Comparison of ENCODE assay signal across 9 cellular contexts in the genomic region with DNA sequence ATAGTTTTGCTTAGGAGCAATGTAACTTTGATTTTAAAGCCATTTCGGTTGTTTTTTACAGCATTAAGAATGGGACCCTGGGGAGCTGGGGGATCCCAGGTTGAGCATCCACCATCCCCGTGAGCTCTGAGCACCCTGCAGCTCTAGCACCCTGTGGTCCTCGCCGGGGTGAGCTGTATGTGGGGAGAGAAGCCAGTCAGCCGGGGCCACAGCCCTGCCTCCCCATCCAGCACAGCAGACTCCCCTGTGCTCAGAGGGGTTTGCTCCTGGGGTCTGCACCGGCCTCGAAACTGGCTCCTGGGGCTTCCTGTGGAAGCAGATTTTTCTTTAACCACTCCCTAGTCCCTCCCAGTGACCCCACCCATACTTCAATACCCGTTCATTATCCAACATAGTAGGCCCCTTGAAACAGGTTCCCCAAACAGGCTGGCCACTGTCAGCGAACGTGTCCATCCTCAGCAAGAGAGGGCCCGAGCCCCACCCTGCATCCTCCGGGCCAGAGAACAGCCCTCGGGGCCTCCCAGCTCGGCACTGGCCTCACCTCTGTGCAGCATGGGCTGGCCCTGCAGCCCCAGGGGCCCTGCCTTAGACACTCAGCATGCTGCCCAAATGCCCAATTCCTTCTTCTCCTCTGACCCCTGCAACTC. TPM values are rescaled to one million over a fixed set of nuclear protein-coding genes. Genes with fewer than 3 reads are reported as not detected.
DNase-seq lines count a peak whose midpoint lies in the region; ATAC-seq and TF ChIP-seq lines count a peak whose summit lies in the region.
"Had no signal": no experiment of that assay in that cellular context is flagged by ENCODE, and none has a peak within 500 bp of the region (broad histone marks: within the 10 kb centered on the region; RNA-seq: fewer than 3 reads in every experiment).

No MANE protein-coding gene starts in this region.

- no peak overlapping the region for H2BK5ac ChIP-seq in H9 (ENCODE audit: insufficient read length, low read length)

- peak overlapping the region in 4 of 5 donors; percentile 2 to 73 (median 52) for H3K9ac ChIP-seq in subcutaneous abdominal adipose tissue (ENCODE audit: low read length in 5 of 5)
- H3K9ac ChIP-seq in H9 (ENCODE audit: extremely low read depth, insufficient read length, low read length) = no peak overlapping the region

- no peak overlapping the region for H3T11ph ChIP-seq in H9 (ENCODE audit: low read length)

- no peak overlapping the region for H2AFZ ChIP-seq in H9 (ENCODE audit: low read length)

- no peak overlapping the region for H2BK12ac ChIP-seq in H9 (ENCODE audit: insufficient read length, low read depth, low read length)

- TF ChIP-seq CTCF in HFF-Myc (IDR thresholded peaks at IDR 0.05; ENCODE audit: low read depth, low read length, missing control alignments) (no peak), esophagus squamous epithelium (IDR thresholded peaks at IDR 0.05) (no peak), mesothelial cell of epicardium (IDR thresholded peaks at IDR 0.05; ENCODE audit: unreplicated experiment) (no peak), H9 (conservative IDR thresholded peaks at IDR 0.05) (no peak)

- H3K4me1 ChIP-seq in esophagus squamous epithelium = peaks cover 0 to 8% (median under 1%) of the 10 kb centered on the region in 3 donors
- peaks cover 8 to 57% (median 39%) of the 10 kb centered on the region in 5 donors for H3K4me1 ChIP-seq in subcutaneous abdominal adipose tissue (ENCODE audit: control insufficient read depth in 5 of 5, insufficient read depth in 5 of 5, low read length in 5 of 5)
- H3K4me1 ChIP-seq in H9 (ENCODE audit: insufficient read depth, low read length) = no peaks in the 10 kb centered on the region

- no peak overlapping the region for H3K4me2 ChIP-seq in H9 (ENCODE audit: insufficient read depth, insufficient read length, low read length)

- no peak overlapping the region for H3K14ac ChIP-seq in H9 (ENCODE audit: insufficient read depth, low read length)

- DNase-seq in HFF-Myc (ENCODE audit: extremely low read depth, low read depth) (no peak), esophagus squamous epithelium (lab: John Stamatoyannopoulos, UW) (no peak), mesothelial cell of epicardium (ENCODE audit: low spot score in 2 of 2, unreplicated experiment in 2 of 2) (no peak), H9 (no peak), KBM-7 (no peak), NCI-H2029 (lab: John Stamatoyannopoulos, UW) (no peak)
- DNase-seq: CD4-positive, CD25-positive, alpha-beta regulatory T cell had no signal

- WGBS in esophagus squamous epithelium, 2 donors = 57 to 76% methylated on average over 5 to 8 of the region's 14 CpGs
- no CpG with 5 or more reads among the region's 14 CpGs for WGBS in H9 (ENCODE audit: extremely low coverage, insufficient read length, low lambda C conversion rate)

- H2BK20ac ChIP-seq in H9 (ENCODE audit: low read depth, low read length, poor library complexity, severe bottlenecking) = no peak overlapping the region

- H2AK5ac ChIP-seq in H9 (ENCODE audit: insufficient read length, low read length) = no peak overlapping the region

- no peak overlapping the region for H3K56ac ChIP-seq in H9 (ENCODE audit: insufficient read length, low read depth, low read length)

- H3K4me1 Mint-ChIP-seq in mesothelial cell of epicardium = peaks cover 36% of the 10 kb centered on the region
- peaks cover 17 to 27% of the 10 kb centered on the region in 2 experiments for H3K4me1 Mint-ChIP-seq in H9
- H3K4me1 Mint-ChIP-seq: CD4-positive, CD25-positive, alpha-beta regulatory T cell had no signal

- H4K20me1 ChIP-seq in H9 (ENCODE audit: control insufficient read depth, insufficient read depth, insufficient read length) = no peaks in the 10 kb centered on the region

- no peak overlapping the region for H3K23ac ChIP-seq in H9 (ENCODE audit: insufficient read length, low read depth, low read length)

- no peak overlapping the region for H4K91ac ChIP-seq in H9 (ENCODE audit: insufficient read length, low read depth, low read length)

- no peak overlapping the region for H4K8ac ChIP-seq in H9 (replicated peaks; ENCODE audit: insufficient read length, low read depth, low read length)

- intact Hi-C loops in esophagus squamous epithelium (cut with DNase I) = no loop called here

- no peak overlapping the region for H3K18ac ChIP-seq in H9 (ENCODE audit: insufficient read length, low read depth, low read length)

- H3K27ac Mint-ChIP-seq in mesothelial cell of epicardium (peak overlapping the region; percentile 91), H9 (no peak overlapping the region)
- H3K27ac Mint-ChIP-seq: CD4-positive, CD25-positive, alpha-beta regulatory T cell had no signal

- H3K9me3 ChIP-seq in esophagus squamous epithelium = no peaks in the 10 kb centered on the region
- no peaks in the 10 kb centered on the region for H3K9me3 ChIP-seq in subcutaneous abdominal adipose tissue (ENCODE audit: control insufficient read depth in 5 of 5, low read length in 5 of 5)
- H3K9me3 ChIP-seq in H9 (ENCODE audit: control insufficient read depth, low read depth, low read length) = no peaks in the 10 kb centered on the region

- no peaks in the 10 kb centered on the region for H3K79me1 ChIP-seq in H9 (ENCODE audit: insufficient read depth, low read depth, low read length, poor library complexity, severe bottlenecking)

- H3K27me3 ChIP-seq in esophagus squamous epithelium (peaks cover 0 to 37% (median 0%) of the 10 kb centered on the region in 4 donors), subcutaneous abdominal adipose tissue (ENCODE audit: control insufficient read depth in 5 of 5, insufficient read depth in 4 of 5, low read length in 5 of 5) (peaks cover 0 to 18% (median 0%) of the 10 kb centered on the region in 5 donors), H9 (ENCODE audit: insufficient read depth, low read length) (no peaks in the 10 kb centered on the region)

- no peaks in the 10 kb centered on the region for H3K36me3 ChIP-seq in esophagus squamous epithelium
- H3K36me3 ChIP-seq in subcutaneous abdominal adipose tissue (ENCODE audit: control insufficient read depth in 5 of 5, insufficient read depth in 5 of 5, low read length in 5 of 5) = no peaks in the 10 kb centered on the region

- no peaks in the 10 kb centered on the region for H3K79me2 ChIP-seq in H9 (ENCODE audit: insufficient read depth, low read length)

- no peak overlapping the region for H2BK15ac ChIP-seq in H9 (ENCODE audit: low read depth, low read length)

- peak overlapping the region; percentile 73 to 90 (median 88) for H3K27ac ChIP-seq in esophagus squamous epithelium
- H3K27ac ChIP-seq in subcutaneous abdominal adipose tissue (ENCODE audit: low read depth, low read length) = peak overlapping the region; percentile 91
- H3K27ac ChIP-seq in H9 (ENCODE audit: insufficient read length, low read depth, low read length) = no peak overlapping the region

- no peak for TF ChIP-seq POLR2A in esophagus squamous epithelium (IDR thresholded peaks at IDR 0.05)

- no peaks in the 10 kb centered on the region for H3K9me3 Mint-ChIP-seq in mesothelial cell of epicardium
- H3K9me3 Mint-ChIP-seq in H9 = no peaks in the 10 kb centered on the region
- H3K9me3 Mint-ChIP-seq: CD4-positive, CD25-positive, alpha-beta regulatory T cell had no signal

- H4K5ac ChIP-seq in H9 (ENCODE audit: insufficient read length, low read depth, low read length) = no peak overlapping the region

- no peaks in the 10 kb centered on the region for H3K23me2 ChIP-seq in H9 (ENCODE audit: insufficient read length, low read depth, low read length, poor library complexity, severe bottlenecking)

- no peaks in the 10 kb centered on the region for H3K36me3 Mint-ChIP-seq in mesothelial cell of epicardium
- H3K36me3 Mint-ChIP-seq in H9 (ENCODE audit: insufficient read depth in 1 of 3, low read depth in 3 of 3) = no peaks in the 10 kb centered on the region
- H3K36me3 Mint-ChIP-seq: CD4-positive, CD25-positive, alpha-beta regulatory T cell had no signal

- H2BK120ac ChIP-seq in H9 (ENCODE audit: low read depth, low read length, poor library complexity, severe bottlenecking) = no peak overlapping the region

- H3K4me3 ChIP-seq in HFF-Myc (replicated peaks; ENCODE audit: low read depth, low read length) (peak overlapping the region; percentile 82), esophagus squamous epithelium (peak overlapping the region; percentile 11 to 60 (median 48)), subcutaneous abdominal adipose tissue (ENCODE audit: low read depth in 1 of 5, low read length in 5 of 5) (peak overlapping the region; percentile 68 to 88 (median 69))

- in situ Hi-C loops in KBM-7 (cut with MboI; ENCODE audit: low pct_unique_long_range_greater_than_20kb, low sequenced_read_pairs) = no loop called here

- H3K4me3 Mint-ChIP-seq in mesothelial cell of epicardium (peak overlapping the region; percentile 85), H9 (no peak overlapping the region)
- H3K4me3 Mint-ChIP-seq: CD4-positive, CD25-positive, alpha-beta regulatory T cell had no signal

- no peak for ATAC-seq in HG03159 (IDR thresholded peaks at IDR 0.05; ENCODE audit: unreplicated experiment)

- H3K27me3 Mint-ChIP-seq in mesothelial cell of epicardium (ENCODE audit: low read depth) (no peaks in the 10 kb centered on the region), H9 (ENCODE audit: low read depth) (peaks cover 13% of the 10 kb centered on the region)
- H3K27me3 Mint-ChIP-seq: CD4-positive, CD25-positive, alpha-beta regulatory T cell had no signal

- no peak overlapping the region for H3K4ac ChIP-seq in H9 (ENCODE audit: low read depth, low read length)

RNA-seq across cellular contexts. Expression of gene COL6A3, which starts 1.2 kb away (rescaled TPM):
- total RNA-seq in esophagus squamous epithelium = 100 to 1,000 TPM in 1 of 4 donors, 10 to 100 TPM in 2, 1 to 10 TPM in 1; 8.9 to 138 (median 46.5) TPM
- total RNA-seq in mesothelial cell of epicardium = 544 to 655 TPM (median 645 TPM) in 3 replicates
- 0.66 and 0.81 TPM in 2 replicates for total RNA-seq in H9 (2021)
